Comparison of ENCODE assay signal across 12 cellular contexts in genomic region chr2:37590119-37590571, GRCh38.
DNase-seq lines count a peak whose midpoint lies in the region; ATAC-seq and TF ChIP-seq lines count a peak whose summit lies in the region.
"Had no signal": no experiment of that assay in that cellular context is flagged by ENCODE, and none has a peak within 500 bp of the region (broad histone marks: within the 10 kb centered on the region; RNA-seq: fewer than 3 reads in every experiment).

No MANE protein-coding gene starts in this region.

- peaks cover 2% of the 10 kb centered on the region for H3K36me3 Mint-ChIP-seq in chondrocyte (ENCODE audit: low read depth)
- H3K36me3 Mint-ChIP-seq in natural killer cell treated with Interleukin-12 subunit alpha and Interleukin-12 subunit beta and Interleukin-15 and Interleukin-18, amount 100 ng/mL, for 72 hours, result no peaks in the 10 kb centered on the region

- H3K4me1 Mint-ChIP-seq in chondrocyte (ENCODE audit: low read depth), result peaks cover 60% of the 10 kb centered on the region
- H3K4me1 Mint-ChIP-seq in natural killer cell treated with Interleukin-12 subunit alpha and Interleukin-12 subunit beta and Interleukin-15 and Interleukin-18, amount 100 ng/mL, for 72 hours (ENCODE audit: low read depth in 2 of 2), result peaks cover 53 to 61% of the 10 kb centered on the region in 2 donors

- TF ChIP-seq CTCF in AG10803 (conservative IDR thresholded peaks at IDR 0.05; ENCODE audit: low read length), result no peak
- TF ChIP-seq CTCF in chondrocyte (IDR thresholded peaks at IDR 0.05), result no peak

- peak overlapping the region; percentile 73 for H3K27ac Mint-ChIP-seq in chondrocyte (ENCODE audit: unreplicated experiment)
- H3K27ac Mint-ChIP-seq in natural killer cell treated with Interleukin-12 subunit alpha and Interleukin-12 subunit beta and Interleukin-15 and Interleukin-18, amount 100 ng/mL, for 72 hours, result peak overlapping the region in 1 of 2 donors; percentile 89
- H3K27ac Mint-ChIP-seq: progenitor cell of endocrine pancreas had no signal

- no peak overlapping the region for H3K4me3 ChIP-seq in AG10803 (ENCODE audit: low read length)

- peak; percentile 95 for DNase-seq in AG10803 (ENCODE audit: low read depth)
- DNase-seq in LoVo (ENCODE audit: low spot score), result peak; percentile 49
- no peak for DNase-seq in chondrocyte (ENCODE audit: low spot score)
- no peak for DNase-seq in natural killer cell treated with Interleukin-12 subunit alpha and Interleukin-12 subunit beta and Interleukin-15 and Interleukin-18, amount 100 ng/mL, for 72 hours (ENCODE audit: low spot score)
- no peak for DNase-seq in amygdala (lab: John Stamatoyannopoulos, UW)
- no peak for DNase-seq in NCI-H748 (lab: John Stamatoyannopoulos, UW; ENCODE audit: unreplicated experiment)
- DNase-seq in NCI-H1048 (lab: John Stamatoyannopoulos, UW), result no peak
- DNase-seq: activated CD4-positive, alpha-beta T cell treated with anti-CD3 and anti-CD28 coated beads, Interleukin-2, amount 50 U/mL, for 1 hour; caudate nucleus; COR-L47 had no signal

- no peak overlapping the region for H3K4me3 Mint-ChIP-seq in chondrocyte (ENCODE audit: unreplicated experiment)
- H3K4me3 Mint-ChIP-seq in natural killer cell treated with Interleukin-12 subunit alpha and Interleukin-12 subunit beta and Interleukin-15 and Interleukin-18, amount 100 ng/mL, for 72 hours, result peak overlapping the region; percentile 79

- ATAC-seq in natural killer cell treated with Interleukin-12 subunit alpha and Interleukin-12 subunit beta and Interleukin-15 and Interleukin-18, amount 100 ng/mL, for 72 hours, result no peak
- no peak for ATAC-seq in HG02884 (IDR thresholded peaks at IDR 0.05; ENCODE audit: unreplicated experiment)

- no peaks in the 10 kb centered on the region for H3K27me3 Mint-ChIP-seq in chondrocyte (ENCODE audit: low read depth)
- H3K27me3 Mint-ChIP-seq in natural killer cell treated with Interleukin-12 subunit alpha and Interleukin-12 subunit beta and Interleukin-15 and Interleukin-18, amount 100 ng/mL, for 72 hours, result no peaks in the 10 kb centered on the region
- H3K27me3 Mint-ChIP-seq: progenitor cell of endocrine pancreas had no signal

- H3K9me3 Mint-ChIP-seq in chondrocyte (ENCODE audit: low read depth), result peaks cover 3% of the 10 kb centered on the region
- H3K9me3 Mint-ChIP-seq in natural killer cell treated with Interleukin-12 subunit alpha and Interleukin-12 subunit beta and Interleukin-15 and Interleukin-18, amount 100 ng/mL, for 72 hours, result peaks cover 4% of the 10 kb centered on the region

Comparison
In these comparisons a context has a peak if more than half of its experiments do, and no peak if none do; other contexts are left out.
1. DNase-seq: peak in AG10803 (single experiment) and LoVo (single experiment); none in chondrocyte (single experiment), natural killer cell treated with Interleukin-12 subunit alpha and Interleukin-12 subunit beta and Interleukin-15 and Interleukin-18, amount 100 ng/mL, for 72 hours (single experiment), amygdala (0 of 56), NCI-H748 (single experiment) and NCI-H1048 (single experiment).